ENCODE assay signal across 1 cellular context in the genomic region with DNA sequence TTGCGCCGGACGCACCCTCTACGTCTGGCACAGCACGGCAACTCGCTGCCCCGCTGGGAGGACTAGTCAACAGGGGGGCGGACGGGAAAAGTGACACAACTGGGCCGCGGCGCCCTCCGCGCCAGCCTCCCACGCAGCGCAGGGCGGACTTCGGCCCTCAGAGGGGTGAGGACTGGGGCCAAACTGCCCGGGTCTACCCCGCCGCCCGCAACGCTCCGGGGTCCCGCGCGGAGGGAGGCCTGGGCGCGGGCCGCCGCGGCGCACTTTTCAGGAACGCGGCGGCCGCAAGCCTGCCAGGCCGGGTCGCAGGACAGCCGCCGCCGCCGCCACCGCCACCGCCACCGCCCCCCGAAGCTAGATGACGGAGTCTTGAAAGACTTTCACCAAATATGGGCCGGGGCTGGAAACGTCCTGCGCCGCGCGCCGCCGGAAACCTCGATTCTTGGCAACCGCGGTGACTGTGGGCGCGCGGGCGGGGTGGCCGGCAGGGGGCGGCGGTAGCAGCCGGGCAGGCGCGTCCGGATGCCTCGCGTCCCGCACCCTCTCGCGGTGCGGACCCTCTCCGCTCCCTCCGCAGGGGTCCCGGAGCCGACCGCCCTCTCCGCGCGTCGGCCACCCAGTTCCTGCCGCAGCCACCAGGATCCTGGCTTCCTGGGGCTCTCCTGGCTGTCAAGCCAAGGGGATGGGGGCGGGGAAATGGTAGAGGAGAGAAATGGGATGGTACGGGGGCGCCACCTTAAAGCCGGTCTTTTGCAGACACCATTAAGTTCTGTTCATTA.
TF ChIP-seq lines count a peak whose summit lies in the region.

No MANE protein-coding gene starts in this region.

TF ChIP-seq in HepG2, 621 proteins besides CTCF, POLR2A, EP300 and RAD21 (continued from another document and continues in another):
- TF ChIP-seq, protein P1, sequence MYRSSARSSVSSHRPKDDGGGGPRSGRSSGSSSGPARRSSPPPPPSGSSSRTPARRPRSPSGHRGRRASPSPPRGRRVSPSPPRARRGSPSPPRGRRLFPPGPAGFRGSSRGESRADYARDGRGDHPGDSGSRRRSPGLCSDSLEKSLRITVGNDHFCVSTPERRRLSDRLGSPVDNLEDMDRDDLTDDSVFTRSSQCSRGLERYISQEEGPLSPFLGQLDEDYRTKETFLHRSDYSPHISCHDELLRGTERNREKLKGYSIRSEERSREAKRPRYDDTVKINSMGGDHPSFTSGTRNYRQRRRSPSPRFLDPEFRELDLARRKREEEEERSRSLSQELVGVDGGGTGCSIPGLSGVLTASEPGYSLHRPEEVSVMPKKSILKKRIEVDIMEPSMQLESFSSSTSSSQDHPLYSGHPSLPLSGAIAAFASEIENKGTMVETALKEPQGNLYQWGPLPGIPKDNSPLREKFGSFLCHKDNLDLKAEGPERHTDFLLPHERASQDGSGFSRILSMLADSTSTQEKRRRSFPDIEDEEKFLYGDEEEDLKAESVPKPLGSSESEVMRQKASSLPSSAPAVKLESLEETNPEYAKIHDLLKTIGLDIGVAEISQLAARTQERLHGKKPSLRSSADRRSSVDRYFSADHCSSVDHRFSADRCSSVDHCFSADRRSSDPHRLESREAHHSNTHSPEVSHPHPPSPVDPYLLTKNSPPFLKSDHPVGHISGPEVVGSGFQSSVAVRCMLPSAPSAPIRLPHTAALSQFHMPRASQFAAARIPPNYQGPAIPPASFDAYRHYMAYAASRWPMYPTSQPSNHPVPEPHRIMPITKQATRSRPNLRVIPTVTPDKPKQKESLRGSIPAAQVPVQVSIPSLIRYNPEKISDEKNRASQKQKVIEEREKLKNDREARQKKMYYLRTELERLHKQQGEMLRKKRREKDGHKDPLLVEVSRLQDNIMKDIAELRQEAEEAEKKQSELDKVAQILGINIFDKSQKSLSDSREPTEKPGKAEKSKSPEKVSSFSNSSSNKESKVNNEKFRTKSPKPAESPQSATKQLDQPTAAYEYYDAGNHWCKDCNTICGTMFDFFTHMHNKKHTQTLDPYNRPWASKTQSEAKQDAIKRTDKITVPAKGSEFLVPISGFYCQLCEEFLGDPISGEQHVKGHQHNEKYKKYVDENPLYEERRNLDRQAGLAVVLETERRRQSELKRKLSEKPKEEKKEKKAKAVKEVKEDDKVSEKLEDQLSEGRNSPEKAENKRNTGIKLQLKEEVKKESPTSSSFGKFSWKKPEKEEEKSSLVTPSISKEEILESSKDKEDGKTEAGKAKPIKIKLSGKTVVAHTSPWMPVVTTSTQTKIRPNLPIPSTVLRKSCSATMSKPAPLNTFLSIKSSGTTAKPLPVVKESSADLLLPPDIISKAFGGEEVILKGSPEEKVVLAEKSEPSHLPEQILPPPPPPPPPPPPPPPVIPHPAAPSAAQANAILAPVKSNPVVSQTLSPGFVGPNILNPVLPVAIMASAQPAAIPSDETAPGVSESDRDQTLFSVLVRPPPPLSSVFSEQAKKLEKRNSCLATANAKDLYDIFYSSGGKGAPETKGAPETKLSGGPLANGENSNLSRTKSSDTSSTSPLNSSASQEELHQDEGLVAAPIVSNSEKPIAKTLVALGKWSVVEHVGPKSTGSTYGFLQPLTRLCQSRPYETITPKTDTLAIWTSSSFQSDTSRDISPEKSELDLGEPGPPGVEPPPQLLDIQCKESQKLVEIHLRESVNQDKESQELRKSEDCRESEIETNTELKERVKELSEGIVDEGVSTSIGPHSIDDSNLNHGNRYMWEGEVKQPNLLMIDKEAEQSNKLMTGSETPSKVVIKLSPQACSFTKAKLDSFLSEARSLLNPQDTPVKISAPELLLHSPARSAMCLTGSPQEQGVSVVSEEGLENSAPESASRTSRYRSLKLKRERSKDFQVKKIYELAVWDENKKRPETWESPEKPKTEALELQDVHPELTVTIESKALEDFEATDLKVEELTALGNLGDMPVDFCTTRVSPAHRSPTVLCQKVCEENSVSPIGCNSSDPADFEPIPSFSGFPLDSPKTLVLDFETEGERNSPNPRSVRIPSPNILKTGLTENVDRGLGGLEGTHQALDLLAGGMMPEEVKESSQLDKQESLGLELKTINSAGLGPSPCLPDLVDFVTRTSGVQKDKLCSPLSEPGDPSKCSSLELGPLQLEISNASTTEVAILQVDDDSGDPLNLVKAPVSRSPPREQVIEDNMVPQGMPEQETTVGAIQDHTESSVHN (CRISPR knock-in tag; IDR thresholded peaks at IDR 0.05), result no peak
- TF ChIP-seq NKX3-1 (CRISPR knock-in tag; IDR thresholded peaks at IDR 0.05) (no peak), NBN (conservative IDR thresholded peaks at IDR 0.05) (no peak), POLR2AphosphoS2 (IDR thresholded peaks at IDR 0.05; ENCODE audit: low read depth, low read length) (no peak), SYNCRIP (IDR thresholded peaks at IDR 0.05; ENCODE audit: insufficient read depth, low read depth, low read length) (no peak), HOXA3 (CRISPR knock-in tag; IDR thresholded peaks at IDR 0.05) (peak; percentile 35), ZNF878 (CRISPR knock-in tag; IDR thresholded peaks at IDR 0.05) (no peak), ZNF547 (CRISPR knock-in tag; IDR thresholded peaks at IDR 0.05) (peak; percentile 69), NFYC (CRISPR knock-in tag; IDR thresholded peaks at IDR 0.05) (no peak), ZSCAN20 (CRISPR knock-in tag; IDR thresholded peaks at IDR 0.05; ENCODE audit: borderline replicate concordance) (no peak), RAD51 (IDR thresholded peaks at IDR 0.05; ENCODE audit: borderline replicate concordance) (no peak), MEIS2 (CRISPR knock-in tag; IDR thresholded peaks at IDR 0.05) (no peak), SETDB1 (CRISPR knock-in tag; IDR thresholded peaks at IDR 0.05; ENCODE audit: borderline replicate concordance) (no peak), ZNF607 (CRISPR knock-in tag; IDR thresholded peaks at IDR 0.05; ENCODE audit: borderline replicate concordance) (no peak), ZNF768 (CRISPR knock-in tag; IDR thresholded peaks at IDR 0.05) (no peak), RELA (CRISPR knock-in tag; IDR thresholded peaks at IDR 0.05) (no peak), SIX1 (CRISPR knock-in tag; IDR thresholded peaks at IDR 0.05; ENCODE audit: borderline replicate concordance) (no peak), MAFG (CRISPR knock-in tag; IDR thresholded peaks at IDR 0.05) (no peak), ZNF468 (CRISPR knock-in tag; IDR thresholded peaks at IDR 0.05) (no peak), ZNF17 (CRISPR knock-in tag; IDR thresholded peaks at IDR 0.05) (no peak), NFE2 (CRISPR knock-in tag; IDR thresholded peaks at IDR 0.05) (no peak), DR1 (CRISPR knock-in tag; IDR thresholded peaks at IDR 0.05) (no peak), ZFX (CRISPR knock-in tag; IDR thresholded peaks at IDR 0.05; ENCODE audit: low read depth) (peak; percentile 76), FOSL2 (CRISPR knock-in tag; IDR thresholded peaks at IDR 0.05) (no peak), STAT5B (CRISPR knock-in tag; IDR thresholded peaks at IDR 0.05) (no peak), ZFAT (CRISPR knock-in tag; conservative IDR thresholded peaks at IDR 0.05) (no peak), HMG20B (CRISPR knock-in tag; conservative IDR thresholded peaks at IDR 0.05) (no peak)
- TF ChIP-seq, protein P2, sequence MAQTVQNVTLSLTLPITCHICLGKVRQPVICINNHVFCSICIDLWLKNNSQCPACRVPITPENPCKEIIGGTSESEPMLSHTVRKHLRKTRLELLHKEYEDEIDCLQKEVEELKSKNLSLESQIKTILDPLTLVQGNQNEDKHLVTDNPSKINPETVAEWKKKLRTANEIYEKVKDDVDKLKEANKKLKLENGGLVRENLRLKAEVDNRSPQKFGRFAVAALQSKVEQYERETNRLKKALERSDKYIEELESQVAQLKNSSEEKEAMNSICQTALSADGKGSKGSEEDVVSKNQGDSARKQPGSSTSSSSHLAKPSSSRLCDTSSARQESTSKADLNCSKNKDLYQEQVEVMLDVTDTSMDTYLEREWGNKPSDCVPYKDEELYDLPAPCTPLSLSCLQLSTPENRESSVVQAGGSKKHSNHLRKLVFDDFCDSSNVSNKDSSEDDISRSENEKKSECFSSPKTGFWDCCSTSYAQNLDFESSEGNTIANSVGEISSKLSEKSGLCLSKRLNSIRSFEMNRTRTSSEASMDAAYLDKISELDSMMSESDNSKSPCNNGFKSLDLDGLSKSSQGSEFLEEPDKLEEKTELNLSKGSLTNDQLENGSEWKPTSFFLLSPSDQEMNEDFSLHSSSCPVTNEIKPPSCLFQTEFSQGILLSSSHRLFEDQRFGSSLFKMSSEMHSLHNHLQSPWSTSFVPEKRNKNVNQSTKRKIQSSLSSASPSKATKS (CRISPR knock-in tag; IDR thresholded peaks at IDR 0.05), result no peak
- TF ChIP-seq, protein P3, sequence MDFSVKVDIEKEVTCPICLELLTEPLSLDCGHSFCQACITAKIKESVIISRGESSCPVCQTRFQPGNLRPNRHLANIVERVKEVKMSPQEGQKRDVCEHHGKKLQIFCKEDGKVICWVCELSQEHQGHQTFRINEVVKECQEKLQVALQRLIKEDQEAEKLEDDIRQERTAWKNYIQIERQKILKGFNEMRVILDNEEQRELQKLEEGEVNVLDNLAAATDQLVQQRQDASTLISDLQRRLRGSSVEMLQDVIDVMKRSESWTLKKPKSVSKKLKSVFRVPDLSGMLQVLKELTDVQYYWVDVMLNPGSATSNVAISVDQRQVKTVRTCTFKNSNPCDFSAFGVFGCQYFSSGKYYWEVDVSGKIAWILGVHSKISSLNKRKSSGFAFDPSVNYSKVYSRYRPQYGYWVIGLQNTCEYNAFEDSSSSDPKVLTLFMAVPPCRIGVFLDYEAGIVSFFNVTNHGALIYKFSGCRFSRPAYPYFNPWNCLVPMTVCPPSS (IDR thresholded peaks at IDR 0.05), result no peak
- TF ChIP-seq, protein P4, sequence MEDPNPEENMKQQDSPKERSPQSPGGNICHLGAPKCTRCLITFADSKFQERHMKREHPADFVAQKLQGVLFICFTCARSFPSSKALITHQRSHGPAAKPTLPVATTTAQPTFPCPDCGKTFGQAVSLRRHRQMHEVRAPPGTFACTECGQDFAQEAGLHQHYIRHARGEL (CRISPR knock-in tag; IDR thresholded peaks at IDR 0.05), result no peak
- TF ChIP-seq, protein P5, sequence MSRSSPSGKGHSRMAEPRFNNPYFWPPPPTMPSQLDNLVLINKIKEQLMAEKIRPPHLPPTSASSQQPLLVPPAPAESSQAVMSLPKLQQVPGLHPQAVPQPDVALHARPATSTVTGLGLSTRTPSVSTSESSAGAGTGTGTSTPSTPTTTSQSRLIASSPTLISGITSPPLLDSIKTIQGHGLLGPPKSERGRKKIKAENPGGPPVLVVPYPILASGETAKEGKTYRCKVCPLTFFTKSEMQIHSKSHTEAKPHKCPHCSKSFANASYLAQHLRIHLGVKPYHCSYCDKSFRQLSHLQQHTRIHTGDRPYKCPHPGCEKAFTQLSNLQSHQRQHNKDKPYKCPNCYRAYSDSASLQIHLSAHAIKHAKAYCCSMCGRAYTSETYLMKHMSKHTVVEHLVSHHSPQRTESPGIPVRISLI (CRISPR knock-in tag; IDR thresholded peaks at IDR 0.05; ENCODE audit: borderline replicate concordance), result no peak
- TF ChIP-seq, protein P6, sequence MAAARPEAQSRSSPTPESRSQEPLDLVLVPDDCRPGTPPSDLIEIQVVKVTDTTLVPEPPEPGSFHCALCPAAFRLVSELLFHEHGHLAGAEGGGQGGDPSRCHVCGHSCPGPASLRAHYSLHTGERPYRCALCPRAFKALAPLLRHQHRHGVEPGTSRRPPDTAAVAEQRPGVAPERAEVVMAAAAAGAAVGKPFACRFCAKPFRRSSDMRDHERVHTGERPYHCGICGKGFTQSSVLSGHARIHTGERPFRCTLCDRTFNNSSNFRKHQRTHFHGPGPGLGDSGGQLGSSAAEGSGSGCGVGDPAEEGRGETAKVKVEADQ (CRISPR knock-in tag; IDR thresholded peaks at IDR 0.05; ENCODE audit: borderline replicate concordance), result no peak
- TF ChIP-seq, protein P7, sequence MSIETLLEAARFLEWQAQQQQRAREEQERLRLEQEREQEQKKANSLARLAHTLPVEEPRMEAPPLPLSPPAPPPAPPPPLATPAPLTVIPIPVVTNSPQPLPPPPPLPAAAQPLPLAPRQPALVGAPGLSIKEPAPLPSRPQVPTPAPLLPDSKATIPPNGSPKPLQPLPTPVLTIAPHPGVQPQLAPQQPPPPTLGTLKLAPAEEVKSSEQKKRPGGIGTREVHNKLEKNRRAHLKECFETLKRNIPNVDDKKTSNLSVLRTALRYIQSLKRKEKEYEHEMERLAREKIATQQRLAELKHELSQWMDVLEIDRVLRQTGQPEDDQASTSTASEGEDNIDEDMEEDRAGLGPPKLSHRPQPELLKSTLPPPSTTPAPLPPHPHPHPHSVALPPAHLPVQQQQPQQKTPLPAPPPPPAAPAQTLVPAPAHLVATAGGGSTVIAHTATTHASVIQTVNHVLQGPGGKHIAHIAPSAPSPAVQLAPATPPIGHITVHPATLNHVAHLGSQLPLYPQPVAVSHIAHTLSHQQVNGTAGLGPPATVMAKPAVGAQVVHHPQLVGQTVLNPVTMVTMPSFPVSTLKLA (IDR thresholded peaks at IDR 0.05), result no peak
- TF ChIP-seq, protein P8, sequence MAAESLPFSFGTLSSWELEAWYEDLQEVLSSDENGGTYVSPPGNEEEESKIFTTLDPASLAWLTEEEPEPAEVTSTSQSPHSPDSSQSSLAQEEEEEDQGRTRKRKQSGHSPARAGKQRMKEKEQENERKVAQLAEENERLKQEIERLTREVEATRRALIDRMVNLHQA (CRISPR knock-in tag; IDR thresholded peaks at IDR 0.05), result no peak
- TF ChIP-seq, protein P9, sequence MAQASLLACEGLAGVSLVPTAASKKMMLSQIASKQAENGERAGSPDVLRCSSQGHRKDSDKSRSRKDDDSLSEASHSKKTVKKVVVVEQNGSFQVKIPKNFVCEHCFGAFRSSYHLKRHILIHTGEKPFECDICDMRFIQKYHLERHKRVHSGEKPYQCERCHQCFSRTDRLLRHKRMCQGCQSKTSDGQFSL (CRISPR knock-in tag; IDR thresholded peaks at IDR 0.05), result no peak
- TF ChIP-seq, protein P10, sequence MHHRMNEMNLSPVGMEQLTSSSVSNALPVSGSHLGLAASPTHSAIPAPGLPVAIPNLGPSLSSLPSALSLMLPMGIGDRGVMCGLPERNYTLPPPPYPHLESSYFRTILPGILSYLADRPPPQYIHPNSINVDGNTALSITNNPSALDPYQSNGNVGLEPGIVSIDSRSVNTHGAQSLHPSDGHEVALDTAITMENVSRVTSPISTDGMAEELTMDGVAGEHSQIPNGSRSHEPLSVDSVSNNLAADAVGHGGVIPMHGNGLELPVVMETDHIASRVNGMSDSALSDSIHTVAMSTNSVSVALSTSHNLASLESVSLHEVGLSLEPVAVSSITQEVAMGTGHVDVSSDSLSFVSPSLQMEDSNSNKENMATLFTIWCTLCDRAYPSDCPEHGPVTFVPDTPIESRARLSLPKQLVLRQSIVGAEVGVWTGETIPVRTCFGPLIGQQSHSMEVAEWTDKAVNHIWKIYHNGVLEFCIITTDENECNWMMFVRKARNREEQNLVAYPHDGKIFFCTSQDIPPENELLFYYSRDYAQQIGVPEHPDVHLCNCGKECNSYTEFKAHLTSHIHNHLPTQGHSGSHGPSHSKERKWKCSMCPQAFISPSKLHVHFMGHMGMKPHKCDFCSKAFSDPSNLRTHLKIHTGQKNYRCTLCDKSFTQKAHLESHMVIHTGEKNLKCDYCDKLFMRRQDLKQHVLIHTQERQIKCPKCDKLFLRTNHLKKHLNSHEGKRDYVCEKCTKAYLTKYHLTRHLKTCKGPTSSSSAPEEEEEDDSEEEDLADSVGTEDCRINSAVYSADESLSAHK (CRISPR knock-in tag; IDR thresholded peaks at IDR 0.05; ENCODE audit: borderline replicate concordance), result no peak
- TF ChIP-seq, protein P11, sequence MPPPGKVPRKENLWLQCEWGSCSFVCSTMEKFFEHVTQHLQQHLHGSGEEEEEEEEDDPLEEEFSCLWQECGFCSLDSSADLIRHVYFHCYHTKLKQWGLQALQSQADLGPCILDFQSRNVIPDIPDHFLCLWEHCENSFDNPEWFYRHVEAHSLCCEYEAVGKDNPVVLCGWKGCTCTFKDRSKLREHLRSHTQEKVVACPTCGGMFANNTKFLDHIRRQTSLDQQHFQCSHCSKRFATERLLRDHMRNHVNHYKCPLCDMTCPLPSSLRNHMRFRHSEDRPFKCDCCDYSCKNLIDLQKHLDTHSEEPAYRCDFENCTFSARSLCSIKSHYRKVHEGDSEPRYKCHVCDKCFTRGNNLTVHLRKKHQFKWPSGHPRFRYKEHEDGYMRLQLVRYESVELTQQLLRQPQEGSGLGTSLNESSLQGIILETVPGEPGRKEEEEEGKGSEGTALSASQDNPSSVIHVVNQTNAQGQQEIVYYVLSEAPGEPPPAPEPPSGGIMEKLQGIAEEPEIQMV (CRISPR knock-in tag; IDR thresholded peaks at IDR 0.05; ENCODE audit: low read depth), result no peak
